20 cellular contexts compared by ENCODE assay signal in genomic region chr14:101110729-101111619, GRCh38.
DNase-seq lines count a peak whose midpoint lies in the region; ATAC-seq and TF ChIP-seq lines count a peak whose summit lies in the region.
"Had no signal": no experiment of that assay in that cellular context is flagged by ENCODE, and none has a peak within 500 bp of the region (broad histone marks: within the 10 kb centered on the region; RNA-seq: fewer than 3 reads in every experiment).

No MANE protein-coding gene starts in this region.

- H3K4me3 Mint-ChIP-seq in activated naive CD4-positive, alpha-beta T cell treated with anti-CD3 and anti-CD28 coated beads for 36 hours: no peak overlapping the region
- no peak overlapping the region for H3K4me3 Mint-ChIP-seq in activated CD8-positive, alpha-beta memory T cell treated with anti-CD3 and anti-CD28 coated beads, Interleukin-2, amount 10 ng/mL, durations not matched to agents 7 days and 5 days
- H3K4me3 Mint-ChIP-seq: activated naive CD4-positive, alpha-beta T cell treated with anti-CD3 and anti-CD28 coated beads, Interleukin-2, amount 10 ng/mL, durations not matched to agents 7 days and 5 days; CD4-positive, alpha-beta T cell had no signal

- no peak for TF ChIP-seq CTCF in upper lobe of left lung (IDR thresholded peaks at IDR 0.05)

- H3K27me3 Mint-ChIP-seq in activated naive CD4-positive, alpha-beta T cell treated with anti-CD3 and anti-CD28 coated beads for 36 hours (ENCODE audit: low read depth): peaks cover 4% of the 10 kb centered on the region
- no peaks in the 10 kb centered on the region for H3K27me3 Mint-ChIP-seq in activated CD8-positive, alpha-beta memory T cell treated with anti-CD3 and anti-CD28 coated beads, Interleukin-2, amount 10 ng/mL, durations not matched to agents 7 days and 5 days
- H3K27me3 Mint-ChIP-seq: activated naive CD4-positive, alpha-beta T cell treated with anti-CD3 and anti-CD28 coated beads, Interleukin-2, amount 10 ng/mL, durations not matched to agents 7 days and 5 days; CD4-positive, alpha-beta T cell had no signal

- peaks cover 0 to 4% (median 0%) of the 10 kb centered on the region in 4 donors for H3K9me3 ChIP-seq in upper lobe of left lung
- H3K9me3 ChIP-seq: thoracic aorta had no signal

- no peak for TF ChIP-seq POLR2A in upper lobe of left lung (IDR thresholded peaks at IDR 0.05)

- no peak overlapping the region for H3K27ac ChIP-seq in upper lobe of left lung
- H3K27ac ChIP-seq: foreskin keratinocyte, thoracic aorta had no signal

- TF ChIP-seq EP300 in upper lobe of left lung (IDR thresholded peaks at IDR 0.05): no peak

- no peaks in the 10 kb centered on the region for H3K4me1 ChIP-seq in upper lobe of left lung
- H3K4me1 ChIP-seq: foreskin keratinocyte had no signal

- DNase-seq in activated naive CD4-positive, alpha-beta T cell treated with anti-CD3 and anti-CD28 coated beads for 36 hours: peak; percentile 3
- DNase-seq in activated naive CD4-positive, alpha-beta T cell treated with anti-CD3 and anti-CD28 coated beads, Interleukin-2, amount 50 U/mL, for 16 hours: no peak
- DNase-seq in activated CD8-positive, alpha-beta memory T cell treated with anti-CD3 and anti-CD28 coated beads, Interleukin-2, amount 10 ng/mL, durations not matched to agents 7 days and 5 days: peak; percentile 27
- DNase-seq in mucosa of gallbladder (ENCODE audit: low spot score) (peak; percentile 9), upper lobe of left lung (peak; percentile 16 to 52), NCI-H1436 (lab: John Stamatoyannopoulos, UW) (no peak), NCI-H345 treated with DMSO at 0.1 percent for 48 hours (lab: John Stamatoyannopoulos, UW; ENCODE audit: unreplicated experiment) (no peak)
- DNase-seq in activated CD4-positive, alpha-beta T cell treated with anti-CD3 and anti-CD28 coated beads, Interleukin-2, amount 50 U/mL, for 4 hours: no peak
- DNase-seq: ACHN; activated naive CD4-positive, alpha-beta T cell treated with anti-CD3 and anti-CD28 coated beads, Interleukin-2, amount 10 ng/mL, durations not matched to agents 7 days and 5 days; cortex of kidney; DMS79; foreskin keratinocyte; GOT3; NCI-H1436 treated with DMSO at 0.1 percent for 48 hours; NCI-H2171 treated with DMSO at 0.1 percent for 48 hours; PC-3 had no signal

- no peak overlapping the region for H3K27ac Mint-ChIP-seq in activated naive CD4-positive, alpha-beta T cell treated with anti-CD3 and anti-CD28 coated beads for 36 hours
- H3K27ac Mint-ChIP-seq in activated CD8-positive, alpha-beta memory T cell treated with anti-CD3 and anti-CD28 coated beads, Interleukin-2, amount 10 ng/mL, durations not matched to agents 7 days and 5 days: no peak overlapping the region
- H3K27ac Mint-ChIP-seq: activated naive CD4-positive, alpha-beta T cell treated with anti-CD3 and anti-CD28 coated beads, Interleukin-2, amount 10 ng/mL, durations not matched to agents 7 days and 5 days; CD4-positive, alpha-beta T cell had no signal

- ATAC-seq in activated CD8-positive, alpha-beta memory T cell treated with anti-CD3 and anti-CD28 coated beads, Interleukin-2, amount 10 ng/mL, durations not matched to agents 7 days and 5 days: no peak
- ATAC-seq in upper lobe of left lung (ENCODE audit: low FRiP score in 2 of 2): no peak
- ATAC-seq: foreskin keratinocyte, left lobe of liver, PC-3 had no signal

- CTCF ChIA-PET in activated naive CD4-positive, alpha-beta T cell treated with anti-CD3 and anti-CD28 coated beads for 36 hours (lab: Charles Lee): no interaction called here
- CTCF ChIA-PET in activated CD8-positive, alpha-beta memory T cell treated with anti-CD3 and anti-CD28 coated beads, Interleukin-2, amount 10 ng/mL, durations not matched to agents 7 days and 5 days (lab: Charles Lee): no interaction called here

- no peaks in the 10 kb centered on the region for H3K36me3 Mint-ChIP-seq in activated naive CD4-positive, alpha-beta T cell treated with anti-CD3 and anti-CD28 coated beads for 36 hours (ENCODE audit: low read depth)
- no peaks in the 10 kb centered on the region for H3K36me3 Mint-ChIP-seq in activated CD8-positive, alpha-beta memory T cell treated with anti-CD3 and anti-CD28 coated beads, Interleukin-2, amount 10 ng/mL, durations not matched to agents 7 days and 5 days
- H3K36me3 Mint-ChIP-seq: activated naive CD4-positive, alpha-beta T cell treated with anti-CD3 and anti-CD28 coated beads, Interleukin-2, amount 10 ng/mL, durations not matched to agents 7 days and 5 days had no signal

- no peaks in the 10 kb centered on the region for H3K9me3 Mint-ChIP-seq in activated naive CD4-positive, alpha-beta T cell treated with anti-CD3 and anti-CD28 coated beads for 36 hours
- H3K9me3 Mint-ChIP-seq in activated CD8-positive, alpha-beta memory T cell treated with anti-CD3 and anti-CD28 coated beads, Interleukin-2, amount 10 ng/mL, durations not matched to agents 7 days and 5 days (ENCODE audit: low read depth): no peaks in the 10 kb centered on the region
- H3K9me3 Mint-ChIP-seq: activated naive CD4-positive, alpha-beta T cell treated with anti-CD3 and anti-CD28 coated beads, Interleukin-2, amount 10 ng/mL, durations not matched to agents 7 days and 5 days; CD4-positive, alpha-beta T cell had no signal

- no peaks in the 10 kb centered on the region for H3K36me3 ChIP-seq in upper lobe of left lung
- H3K36me3 ChIP-seq: thoracic aorta had no signal

- 76 to 78% methylated on average over 11 to 14 of the region's 22 CpGs for WGBS in upper lobe of left lung, 2 donors

- intact Hi-C loops in activated naive CD4-positive, alpha-beta T cell treated with anti-CD3 and anti-CD28 coated beads for 36 hours (cut with micrococcal nuclease): no loop called here

- H3K4me3 ChIP-seq in upper lobe of left lung: no peak overlapping the region
- H3K4me3 ChIP-seq: thoracic aorta had no signal

- H3K27me3 ChIP-seq in upper lobe of left lung: no peaks in the 10 kb centered on the region
- H3K27me3 ChIP-seq: foreskin keratinocyte had no signal

- no peaks in the 10 kb centered on the region for H3K4me1 Mint-ChIP-seq in activated naive CD4-positive, alpha-beta T cell treated with anti-CD3 and anti-CD28 coated beads for 36 hours (ENCODE audit: low read depth)
- no peaks in the 10 kb centered on the region for H3K4me1 Mint-ChIP-seq in activated CD8-positive, alpha-beta memory T cell treated with anti-CD3 and anti-CD28 coated beads, Interleukin-2, amount 10 ng/mL, durations not matched to agents 7 days and 5 days
- H3K4me1 Mint-ChIP-seq: activated naive CD4-positive, alpha-beta T cell treated with anti-CD3 and anti-CD28 coated beads, Interleukin-2, amount 10 ng/mL, durations not matched to agents 7 days and 5 days had no signal

Comparison
In these comparisons a context has a peak if more than half of its experiments do, and no peak if none do; other contexts are left out.
1. DNase-seq: peak in activated naive CD4-positive, alpha-beta T cell treated with anti-CD3 and anti-CD28 coated beads for 36 hours (single experiment), activated CD8-positive, alpha-beta memory T cell treated with anti-CD3 and anti-CD28 coated beads, Interleukin-2, amount 10 ng/mL, durations not matched to agents 7 days and 5 days (single experiment), mucosa of gallbladder (single experiment) and upper lobe of left lung (2 of 2); none in activated naive CD4-positive, alpha-beta T cell treated with anti-CD3 and anti-CD28 coated beads, Interleukin-2, amount 50 U/mL, for 16 hours (single experiment), NCI-H1436 (single experiment), activated CD4-positive, alpha-beta T cell treated with anti-CD3 and anti-CD28 coated beads, Interleukin-2, amount 50 U/mL, for 4 hours (0 of 2) and NCI-H345 treated with DMSO at 0.1 percent for 48 hours (single experiment).